18 cellular contexts compared by ENCODE assay signal in the genomic region with DNA sequence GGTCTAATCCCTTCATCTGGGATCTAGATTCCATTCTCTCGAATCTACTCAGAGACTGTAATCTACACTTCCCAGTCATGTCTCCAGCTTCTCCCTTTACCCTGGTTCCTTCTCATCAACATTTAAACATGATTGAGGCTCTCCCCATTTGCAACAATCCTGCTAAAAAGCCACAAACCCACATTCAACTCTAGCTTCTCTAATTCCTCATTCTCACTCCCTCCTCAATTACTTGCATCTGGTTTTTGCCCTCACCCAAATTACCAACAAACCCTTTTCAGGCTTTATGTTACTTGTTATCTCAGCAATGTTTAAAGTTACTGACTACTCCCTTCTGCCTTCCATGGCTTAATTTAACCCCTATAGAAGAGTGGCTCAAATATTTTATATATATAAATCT.
"Had no signal": no experiment of that assay in that cellular context is flagged by ENCODE, and none has a peak within 500 bp of the region (broad histone marks: within the 10 kb centered on the region; RNA-seq: fewer than 3 reads in every experiment).

No MANE protein-coding gene starts in this region.

- FAIRE-seq: keratinocyte, pancreas, TTC549 had no signal

- DNase-seq: activated CD4-positive, alpha-beta T cell treated with anti-CD3 and anti-CD28 coated beads, Interleukin-2, amount 50 U/mL, for 1 hour; activated CD4-positive, CD25-positive, alpha-beta regulatory T cell treated with anti-CD3 and anti-CD28 coated beads, Interleukin-2, amount 50 U/mL, for 72 hours; activated CD8-positive, alpha-beta memory T cell treated with anti-CD3 and anti-CD28 coated beads, Interleukin-2, amount 50 U/mL, for 4 hours; activated T-cell treated with anti-CD3 and anti-CD28 coated beads, Interleukin-2, amount 50 U/mL, for 24 hours; aorta; head of caudate nucleus; left colon; pancreas; psoas muscle; stimulated activated CD4-positive, alpha-beta T cell treated with anti-CD3 and anti-CD28 coated beads, Interleukin-4, amount 100 ng/mL, for 24 hours; stimulated activated naive CD8-positive, alpha-beta T cell treated with anti-CD3 and anti-CD28 coated beads, Interleukin-15, Interleukin-2, amounts not matched to agents 100 U/mL and 50 U/mL, for 24 hours; upper lobe of left lung; WERI-Rb-1 had no signal

- H3K27me3 ChIP-seq: gastroesophageal sphincter, pancreas, right atrium auricular region, upper lobe of left lung had no signal

- H3K9me3 ChIP-seq: gastroesophageal sphincter, pancreas, psoas muscle, right atrium auricular region, upper lobe of left lung had no signal

- H3K36me3 ChIP-seq: gastroesophageal sphincter, pancreas, right atrium auricular region, upper lobe of left lung, WERI-Rb-1 had no signal

- H3K4me3 ChIP-seq: gastroesophageal sphincter, pancreas, psoas muscle, right atrium auricular region, upper lobe of left lung had no signal

- H3K27ac ChIP-seq: epithelial cell of prostate, gastroesophageal sphincter, pancreas, psoas muscle, right atrium auricular region, upper lobe of left lung, WERI-Rb-1 had no signal
